ENCODE assay signal across 8 cellular contexts in the genomic region with DNA sequence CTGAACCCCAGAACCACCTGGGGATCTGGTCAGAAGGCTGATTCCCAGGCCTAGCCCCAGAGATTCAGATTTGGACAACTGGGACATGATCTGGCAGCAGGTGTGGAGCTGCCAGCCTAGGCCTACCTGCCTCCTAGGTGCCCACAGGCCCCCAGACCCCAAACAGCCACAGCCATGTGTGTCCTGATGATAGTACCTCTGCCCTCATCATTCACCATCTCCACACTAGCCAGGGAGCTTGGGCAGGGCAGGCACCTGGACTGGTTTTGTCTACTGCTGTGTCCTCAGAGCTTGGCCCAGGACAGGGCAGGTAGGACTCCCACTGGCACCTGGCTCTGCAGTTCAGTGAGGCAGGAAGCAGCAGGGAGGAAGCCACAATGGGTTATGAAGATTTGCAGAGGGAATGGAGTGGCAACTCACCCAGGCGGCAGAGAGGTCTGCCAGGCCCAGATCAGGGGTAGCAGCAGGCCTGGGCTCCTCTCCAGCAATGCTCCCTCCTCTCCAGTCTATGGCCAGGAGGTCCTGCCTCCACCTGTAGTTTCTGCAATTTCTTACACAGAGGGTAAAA. TPM values are rescaled to one million over a fixed set of nuclear protein-coding genes. Genes with fewer than 3 reads are reported as not detected.
DNase-seq lines count a peak whose midpoint lies in the region; ATAC-seq and TF ChIP-seq lines count a peak whose summit lies in the region.

No MANE protein-coding gene starts in this region.

- H3K4me3 ChIP-seq in CD4-positive, CD25-positive, alpha-beta regulatory T cell (ENCODE audit: low read depth, low read length), result peak overlapping the region; percentile 74
- H3K4me3 ChIP-seq in HUES64 (ENCODE audit: low read length) (peak overlapping the region; percentile 95), breast epithelium (peak overlapping the region in 2 of 3 donors; percentile 81 to 94), neural cell (ENCODE audit: low read length) (peak overlapping the region; percentile 96)

- peak; percentile 2 to 6 for ATAC-seq in CD4-positive, CD25-positive, alpha-beta regulatory T cell (ENCODE audit: low read depth in 2 of 2)
- ATAC-seq in HG02870 (IDR thresholded peaks at IDR 0.05; ENCODE audit: unreplicated experiment) (no peak), HG03025 (IDR thresholded peaks at IDR 0.05; ENCODE audit: low FRiP score, unreplicated experiment) (no peak)

- peak in 2 of 3 donors; percentile 19 to 36 for DNase-seq in CD4-positive, CD25-positive, alpha-beta regulatory T cell
- DNase-seq in breast epithelium (ENCODE audit: low spot score in 2 of 2) (peak in 1 of 2 donors; percentile 43), NCI-H1092 treated with DMSO at 0.1 percent for 48 hours (lab: John Stamatoyannopoulos, UW) (no peak)
- DNase-seq in stimulated activated CD4-positive, alpha-beta T cell treated with anti-CD3 and anti-CD28 coated beads, Interleukin-2, amount 100 ng/mL, for 24 hours, result no peak

- H2AFZ ChIP-seq in neural cell (ENCODE audit: low read depth, low read length), result no peak overlapping the region

- no peaks in the 10 kb centered on the region for H4K20me1 ChIP-seq in neural cell (ENCODE audit: insufficient read depth)

- H3K27ac Mint-ChIP-seq in CD4-positive, CD25-positive, alpha-beta regulatory T cell, result peak overlapping the region; percentile 85 to 89 (median 88)

- H3K4me3 Mint-ChIP-seq in CD4-positive, CD25-positive, alpha-beta regulatory T cell, result peak overlapping the region; percentile 87 to 94 (median 92)

- H3K79me2 ChIP-seq in neural cell (replicated peaks; ENCODE audit: insufficient read depth, low read length), result peaks cover 38% of the 10 kb centered on the region

- peak overlapping the region; percentile 73 for H3K27ac ChIP-seq in CD4-positive, CD25-positive, alpha-beta regulatory T cell (ENCODE audit: insufficient read depth, low read length, poor library complexity, severe bottlenecking)
- H3K27ac ChIP-seq in HUES64 (ENCODE audit: low read depth, low read length), result no peak overlapping the region
- peak overlapping the region; percentile 93 to 97 for H3K27ac ChIP-seq in breast epithelium
- peak overlapping the region; percentile 85 for H3K27ac ChIP-seq in neural cell (ENCODE audit: low read length)

- TF ChIP-seq EP300 in neural cell (conservative IDR thresholded peaks at IDR 0.05; ENCODE audit: poor library complexity, severe bottlenecking), result no peak

- H3K9ac ChIP-seq in HUES64 (ENCODE audit: low read depth, low read length), result no peak overlapping the region
- peak overlapping the region; percentile 92 for H3K9ac ChIP-seq in neural cell (ENCODE audit: low read length)

- no peaks in the 10 kb centered on the region for H3K27me3 ChIP-seq in CD4-positive, CD25-positive, alpha-beta regulatory T cell (ENCODE audit: control insufficient read depth, insufficient read depth, low read length)
- H3K27me3 ChIP-seq in HUES64 (ENCODE audit: insufficient read depth, low read length), result no peaks in the 10 kb centered on the region
- no peaks in the 10 kb centered on the region for H3K27me3 ChIP-seq in breast epithelium
- no peaks in the 10 kb centered on the region for H3K27me3 ChIP-seq in neural cell (ENCODE audit: insufficient read depth, low read depth, low read length)

- 96% methylated on average over 1 of the region's 1 CpG for WGBS in HUES64

- peak; percentile 18 for TF ChIP-seq POLR2A in breast epithelium (IDR thresholded peaks at IDR 0.05)

- H3K27me3 Mint-ChIP-seq in CD4-positive, CD25-positive, alpha-beta regulatory T cell, result peaks cover under 1% of the 10 kb centered on the region

- H3K9me3 Mint-ChIP-seq in CD4-positive, CD25-positive, alpha-beta regulatory T cell, result no peaks in the 10 kb centered on the region

- no peaks in the 10 kb centered on the region for H3K9me2 ChIP-seq in neural cell (ENCODE audit: insufficient read depth, low read length)

- intact Hi-C loops in breast epithelium (cut with DNase I; ENCODE audit: low total_unique reads), result no loop called here

- H3K36me3 Mint-ChIP-seq in CD4-positive, CD25-positive, alpha-beta regulatory T cell, result no peaks in the 10 kb centered on the region

- H3K36me3 ChIP-seq in CD4-positive, CD25-positive, alpha-beta regulatory T cell (ENCODE audit: control insufficient read depth, insufficient read depth, low read length), result no peaks in the 10 kb centered on the region
- H3K36me3 ChIP-seq in HUES64 (ENCODE audit: insufficient read depth, low read length) (no peaks in the 10 kb centered on the region), breast epithelium (no peaks in the 10 kb centered on the region), neural cell (ENCODE audit: insufficient read depth, low read length) (no peaks in the 10 kb centered on the region)

- peaks cover 9 to 35% (median 25%) of the 10 kb centered on the region in 4 donors for H3K4me1 Mint-ChIP-seq in CD4-positive, CD25-positive, alpha-beta regulatory T cell

- TF ChIP-seq RAD21 in neural cell (conservative IDR thresholded peaks at IDR 0.05), result no peak

- peaks cover 29% of the 10 kb centered on the region for H3K4me1 ChIP-seq in CD4-positive, CD25-positive, alpha-beta regulatory T cell (ENCODE audit: control insufficient read depth, insufficient read depth, low read length, poor library complexity, severe bottlenecking)
- H3K4me1 ChIP-seq in HUES64 (ENCODE audit: insufficient read depth, low read length) (peaks cover 9% of the 10 kb centered on the region), breast epithelium (peaks cover 8 to 15% of the 10 kb centered on the region in 2 donors)

- H3K4me2 ChIP-seq in neural cell (ENCODE audit: low read length), result peak overlapping the region; percentile 98

- peaks cover 4% of the 10 kb centered on the region for H3F3A ChIP-seq in neural cell (ENCODE audit: insufficient read depth, low read length, poor library complexity, severe bottlenecking)

- TF ChIP-seq CTCF in breast epithelium (IDR thresholded peaks at IDR 0.05), result peak in 1 of 3 donors; percentile 12
- no peak for TF ChIP-seq CTCF in neural cell (IDR thresholded peaks at IDR 0.05; ENCODE audit: poor library complexity, severe bottlenecking)

- no peaks in the 10 kb centered on the region for H3K9me3 ChIP-seq in CD4-positive, CD25-positive, alpha-beta regulatory T cell (ENCODE audit: control insufficient read depth in 2 of 2, low read length in 2 of 2)
- no peaks in the 10 kb centered on the region for H3K9me3 ChIP-seq in HUES64 (ENCODE audit: insufficient read depth, low read depth, low read length)
- H3K9me3 ChIP-seq in breast epithelium, result no peaks in the 10 kb centered on the region
- H3K9me3 ChIP-seq in neural cell (ENCODE audit: low read length), result no peaks in the 10 kb centered on the region

TF ChIP-seq in neural cell, 6 proteins besides CTCF, POLR2A, EP300 and RAD21:
- no peak for TF ChIP-seq EZH2 (IDR thresholded peaks at IDR 0.05; ENCODE audit: borderline replicate concordance, insufficient read depth, low read length, poor library complexity, severe bottlenecking)
- no peak for TF ChIP-seq SMC3 (conservative IDR thresholded peaks at IDR 0.05; ENCODE audit: poor library complexity)
- TF ChIP-seq TAF1 (IDR thresholded peaks at IDR 0.05; ENCODE audit: low read depth), result no peak
- no peak for TF ChIP-seq MXI1 (conservative IDR thresholded peaks at IDR 0.05; ENCODE audit: poor library complexity, severe bottlenecking)
- TF ChIP-seq POLR2AphosphoS5 (IDR thresholded peaks at IDR 0.05), result no peak
- TF ChIP-seq, protein P1, sequence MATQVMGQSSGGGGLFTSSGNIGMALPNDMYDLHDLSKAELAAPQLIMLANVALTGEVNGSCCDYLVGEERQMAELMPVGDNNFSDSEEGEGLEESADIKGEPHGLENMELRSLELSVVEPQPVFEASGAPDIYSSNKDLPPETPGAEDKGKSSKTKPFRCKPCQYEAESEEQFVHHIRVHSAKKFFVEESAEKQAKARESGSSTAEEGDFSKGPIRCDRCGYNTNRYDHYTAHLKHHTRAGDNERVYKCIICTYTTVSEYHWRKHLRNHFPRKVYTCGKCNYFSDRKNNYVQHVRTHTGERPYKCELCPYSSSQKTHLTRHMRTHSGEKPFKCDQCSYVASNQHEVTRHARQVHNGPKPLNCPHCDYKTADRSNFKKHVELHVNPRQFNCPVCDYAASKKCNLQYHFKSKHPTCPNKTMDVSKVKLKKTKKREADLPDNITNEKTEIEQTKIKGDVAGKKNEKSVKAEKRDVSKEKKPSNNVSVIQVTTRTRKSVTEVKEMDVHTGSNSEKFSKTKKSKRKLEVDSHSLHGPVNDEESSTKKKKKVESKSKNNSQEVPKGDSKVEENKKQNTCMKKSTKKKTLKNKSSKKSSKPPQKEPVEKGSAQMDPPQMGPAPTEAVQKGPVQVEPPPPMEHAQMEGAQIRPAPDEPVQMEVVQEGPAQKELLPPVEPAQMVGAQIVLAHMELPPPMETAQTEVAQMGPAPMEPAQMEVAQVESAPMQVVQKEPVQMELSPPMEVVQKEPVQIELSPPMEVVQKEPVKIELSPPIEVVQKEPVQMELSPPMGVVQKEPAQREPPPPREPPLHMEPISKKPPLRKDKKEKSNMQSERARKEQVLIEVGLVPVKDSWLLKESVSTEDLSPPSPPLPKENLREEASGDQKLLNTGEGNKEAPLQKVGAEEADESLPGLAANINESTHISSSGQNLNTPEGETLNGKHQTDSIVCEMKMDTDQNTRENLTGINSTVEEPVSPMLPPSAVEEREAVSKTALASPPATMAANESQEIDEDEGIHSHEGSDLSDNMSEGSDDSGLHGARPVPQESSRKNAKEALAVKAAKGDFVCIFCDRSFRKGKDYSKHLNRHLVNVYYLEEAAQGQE (IDR thresholded peaks at IDR 0.05; ENCODE audit: borderline replicate concordance), result no peak
TF ChIP-seq in neural cell: peak in this region for 0.

RNA-seq across cellular contexts. Expression of a gene that starts 34.8 kb away (rescaled TPM):
- 64.1 TPM for total RNA-seq in CD4-positive, CD25-positive, alpha-beta regulatory T cell
- polyA plus RNA-seq in CD4-positive, CD25-positive, alpha-beta regulatory T cell, result 100 to 1,000 TPM in 2 of 4 donors, 10 to 100 TPM in 2; 90.9 to 115 (median 100) TPM
- polyA plus RNA-seq in HUES64 (2013, experiment 1 of 2), result 31.7 TPM
- polyA plus RNA-seq in HUES64 (2013, experiment 2 of 2), result 31.0 TPM
- 10 to 100 TPM; 32.3 to 40.5 (median 32.8) TPM for total RNA-seq in breast epithelium
- polyA plus RNA-seq in neural cell, result 23.0 and 24.9 TPM in 2 replicates
- 24.5 and 28.0 TPM in 2 replicates for polyA minus RNA-seq in neural cell

Comparison
In these comparisons a context has a peak if more than half of its experiments do, and no peak if none do; other contexts are left out.
1. ATAC-seq: peak in CD4-positive, CD25-positive, alpha-beta regulatory T cell (2 of 2); none in HG02870 (single experiment) and HG03025 (single experiment).
2. DNase-seq: peak in CD4-positive, CD25-positive, alpha-beta regulatory T cell (2 of 3); none in NCI-H1092 treated with DMSO at 0.1 percent for 48 hours (single experiment) and stimulated activated CD4-positive, alpha-beta T cell treated with anti-CD3 and anti-CD28 coated beads, Interleukin-2, amount 100 ng/mL, for 24 hours (0 of 2).
3. Peak in every context shown above with its lines, with median percentiles within 50 percentile points of each other: H3K4me3 ChIP-seq.